ENCODE assay signal across 16 cellular contexts in the genomic region with DNA sequence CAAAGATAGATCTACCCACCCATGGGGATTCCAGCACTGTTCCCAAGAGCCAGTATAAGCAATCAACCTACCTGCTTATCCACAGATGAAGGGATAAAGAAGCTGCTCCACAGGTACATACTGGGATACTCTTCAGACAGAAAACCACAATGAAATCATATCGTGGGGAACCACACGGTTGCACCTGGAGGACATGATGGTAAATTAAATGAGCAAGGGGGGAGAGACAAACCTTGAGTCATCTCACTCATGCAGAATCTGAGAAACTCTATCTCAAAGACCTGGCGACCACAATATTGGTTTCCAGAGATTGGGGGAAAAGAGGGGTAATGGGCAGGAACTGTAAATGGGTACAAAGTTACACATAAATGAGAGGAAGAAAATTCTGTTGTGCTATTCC. TPM values are rescaled to one million over a fixed set of nuclear protein-coding genes. Genes with fewer than 3 reads are reported as not detected.
A peak's percentile ranks its signal among the peaks of the same experiment; 100 is the strongest.
DNase-seq lines count a peak whose midpoint lies in the region; ATAC-seq and FAIRE-seq lines count a peak whose summit lies in the region.
"Had no signal": no experiment of that assay in that cellular context is flagged by ENCODE, and none has a peak within 500 bp of the region (broad histone marks: within the 10 kb centered on the region; RNA-seq: fewer than 3 reads in every experiment).

No MANE protein-coding gene starts in this region.

- POLR2A ChIA-PET in CD8-positive, alpha-beta memory T cell (lab: Charles Lee), result no interaction called here

- no peaks in the 10 kb centered on the region for H3K27me3 ChIP-seq in CD4-positive, CD25-positive, alpha-beta regulatory T cell (ENCODE audit: control insufficient read depth, insufficient read depth, low read length)
- no peaks in the 10 kb centered on the region for H3K27me3 ChIP-seq in CD8-positive, alpha-beta memory T cell (ENCODE audit: insufficient read depth, low read length, poor library complexity, severe bottlenecking)
- H3K27me3 ChIP-seq: colonic mucosa, thyroid gland had no signal

- peaks cover 18% of the 10 kb centered on the region for H3K4me1 ChIP-seq in CD4-positive, CD25-positive, alpha-beta regulatory T cell (ENCODE audit: control insufficient read depth, insufficient read depth, low read length, poor library complexity, severe bottlenecking)
- H3K4me1 ChIP-seq in CD8-positive, alpha-beta memory T cell (ENCODE audit: insufficient read depth, low read length), result peaks cover 19% of the 10 kb centered on the region
- H3K4me1 ChIP-seq: colonic mucosa, thyroid gland had no signal

- no peaks in the 10 kb centered on the region for H3K27me3 Mint-ChIP-seq in CD4-positive, CD25-positive, alpha-beta regulatory T cell
- no peaks in the 10 kb centered on the region for H3K27me3 Mint-ChIP-seq in CD8-positive, alpha-beta memory T cell
- no peaks in the 10 kb centered on the region for H3K27me3 Mint-ChIP-seq in activated T-cell treated with anti-CD3 and anti-CD28 coated beads, Interleukin-2, amount 50 U/mL, for 4 hours (ENCODE audit: low read depth)
- H3K27me3 Mint-ChIP-seq in memory B cell, result no peaks in the 10 kb centered on the region

- peak overlapping the region in 3 of 4 donors; percentile 59 to 85 (median 60) for H3K4me3 Mint-ChIP-seq in CD4-positive, CD25-positive, alpha-beta regulatory T cell
- peak overlapping the region in 3 of 7 donors; percentile 14 to 45 (median 36) for H3K4me3 Mint-ChIP-seq in CD8-positive, alpha-beta memory T cell
- peak overlapping the region; percentile 7 for H3K4me3 Mint-ChIP-seq in activated T-cell treated with anti-CD3 and anti-CD28 coated beads, Interleukin-2, amount 50 U/mL, for 4 hours
- no peak overlapping the region for H3K4me3 Mint-ChIP-seq in memory B cell

- DNase-seq in CD4-positive, CD25-positive, alpha-beta regulatory T cell, result peak in 1 of 3 donors; percentile 22
- DNase-seq in CD8-positive, alpha-beta memory T cell, result no peak
- DNase-seq in activated T-cell treated with anti-CD3 and anti-CD28 coated beads, Interleukin-2, amount 50 U/mL, for 4 hours, result no peak
- no peak for DNase-seq in memory B cell (ENCODE audit: low spot score in 2 of 2)
- no peak for DNase-seq in SIG-M5 treated with dmso at 0.1 percent for 504 hours (lab: John Stamatoyannopoulos, UW; ENCODE audit: unreplicated experiment)
- DNase-seq in urothelium cell line (ENCODE audit: low spot score), result no peak
- no peak for DNase-seq in occipital lobe (lab: John Stamatoyannopoulos, UW)
- no peak for DNase-seq in HuH-7 (ENCODE audit: low spot score)
- DNase-seq: colonic mucosa, GDM1, NCI-H1436 treated with DMSO at 0.1 percent for 48 hours, thyroid gland had no signal

- peaks cover 34 to 84% (median 63%) of the 10 kb centered on the region in 4 donors for H3K4me1 Mint-ChIP-seq in CD4-positive, CD25-positive, alpha-beta regulatory T cell
- H3K4me1 Mint-ChIP-seq in CD8-positive, alpha-beta memory T cell, result peaks cover 52 to 84% (median 79%) of the 10 kb centered on the region in 3 donors
- H3K4me1 Mint-ChIP-seq in activated T-cell treated with anti-CD3 and anti-CD28 coated beads, Interleukin-2, amount 50 U/mL, for 4 hours (ENCODE audit: low read depth), result peaks cover 69% of the 10 kb centered on the region
- peaks cover 20% of the 10 kb centered on the region for H3K4me1 Mint-ChIP-seq in memory B cell

- CTCF ChIA-PET in CD8-positive, alpha-beta memory T cell (lab: Charles Lee), result no interaction called here

- FAIRE-seq in urothelium cell line (lab: Jason Lieb, UNC), result no peak
- FAIRE-seq: frontal cortex had no signal

- peak; percentile 28 to 29 for ATAC-seq in CD4-positive, CD25-positive, alpha-beta regulatory T cell (ENCODE audit: low read depth in 2 of 2)
- ATAC-seq in activated T-cell treated with anti-CD3 and anti-CD28 coated beads, Interleukin-2, amount 50 U/mL, for 4 hours, result peak; percentile 74 to 80
- no peak for ATAC-seq in memory B cell (ENCODE audit: low read depth)
- ATAC-seq: sciatic nerve had no signal

- H3K36me3 ChIP-seq in CD4-positive, CD25-positive, alpha-beta regulatory T cell (ENCODE audit: control insufficient read depth, insufficient read depth, low read length), result peaks cover 76% of the 10 kb centered on the region
- peaks cover 48% of the 10 kb centered on the region for H3K36me3 ChIP-seq in CD8-positive, alpha-beta memory T cell (ENCODE audit: insufficient read depth, low read length)

- H3K36me3 Mint-ChIP-seq in CD4-positive, CD25-positive, alpha-beta regulatory T cell, result peaks cover 87% of the 10 kb centered on the region
- peaks cover 18 to 96% (median 40%) of the 10 kb centered on the region in 3 donors for H3K36me3 Mint-ChIP-seq in CD8-positive, alpha-beta memory T cell
- peaks cover 88% of the 10 kb centered on the region for H3K36me3 Mint-ChIP-seq in activated T-cell treated with anti-CD3 and anti-CD28 coated beads, Interleukin-2, amount 50 U/mL, for 4 hours (ENCODE audit: insufficient read depth)
- H3K36me3 Mint-ChIP-seq in memory B cell, result peaks cover 69% of the 10 kb centered on the region

- peak overlapping the region; percentile 77 to 84 (median 78) for H3K27ac Mint-ChIP-seq in CD4-positive, CD25-positive, alpha-beta regulatory T cell
- H3K27ac Mint-ChIP-seq in CD8-positive, alpha-beta memory T cell, result peak overlapping the region; percentile 47 to 92 (median 88)
- H3K27ac Mint-ChIP-seq in memory B cell, result peak overlapping the region; percentile 59

- peaks cover 0 to 1% (median 0%) of the 10 kb centered on the region in 7 donors for H3K9me3 Mint-ChIP-seq in CD4-positive, CD25-positive, alpha-beta regulatory T cell
- H3K9me3 Mint-ChIP-seq in CD8-positive, alpha-beta memory T cell, result no peaks in the 10 kb centered on the region
- no peaks in the 10 kb centered on the region for H3K9me3 Mint-ChIP-seq in activated T-cell treated with anti-CD3 and anti-CD28 coated beads, Interleukin-2, amount 50 U/mL, for 4 hours
- H3K9me3 Mint-ChIP-seq in memory B cell, result no peaks in the 10 kb centered on the region

- no peaks in the 10 kb centered on the region for H3K9me3 ChIP-seq in CD4-positive, CD25-positive, alpha-beta regulatory T cell (ENCODE audit: control insufficient read depth in 2 of 2, low read length in 2 of 2)
- H3K9me3 ChIP-seq in CD8-positive, alpha-beta memory T cell (ENCODE audit: low read length), result no peaks in the 10 kb centered on the region
- H3K9me3 ChIP-seq: colonic mucosa, thyroid gland had no signal

- H3K27ac ChIP-seq in CD4-positive, CD25-positive, alpha-beta regulatory T cell (ENCODE audit: insufficient read depth, low read length, poor library complexity, severe bottlenecking), result peak overlapping the region; percentile 62
- H3K27ac ChIP-seq in CD8-positive, alpha-beta memory T cell (ENCODE audit: low read depth, low read length), result no peak overlapping the region
- H3K27ac ChIP-seq: colonic mucosa, thyroid gland had no signal

- peak overlapping the region; percentile 48 for H3K4me3 ChIP-seq in CD4-positive, CD25-positive, alpha-beta regulatory T cell (ENCODE audit: low read depth, low read length)
- H3K4me3 ChIP-seq in CD8-positive, alpha-beta memory T cell (ENCODE audit: low read length), result no peak overlapping the region
- H3K4me3 ChIP-seq: colonic mucosa, thyroid gland had no signal

RNA-seq across cellular contexts. Expression of a gene that starts 14.5 kb away (rescaled TPM):
- total RNA-seq in CD4-positive, CD25-positive, alpha-beta regulatory T cell, result 22.1 TPM
- polyA plus RNA-seq in CD4-positive, CD25-positive, alpha-beta regulatory T cell, result 10 to 100 TPM; 71.3 to 85.0 (median 83.5) TPM
- total RNA-seq in CD8-positive, alpha-beta memory T cell, result 1 to 10 TPM; 3.2 to 4.8 TPM
- 58.4 TPM for polyA plus RNA-seq in CD8-positive, alpha-beta memory T cell
- 1 to 10 TPM; 3.3 to 7.4 (median 4.1) TPM for total RNA-seq in activated T-cell treated with anti-CD3 and anti-CD28 coated beads, Interleukin-2, amount 50 U/mL, for 4 hours
- total RNA-seq in occipital lobe, result not detected
- total RNA-seq: frontal cortex had no signal

RNA-seq across cellular contexts. Expression of a gene that starts 45.6 kb away (rescaled TPM):
- total RNA-seq in CD4-positive, CD25-positive, alpha-beta regulatory T cell, result 2.0 TPM
- polyA plus RNA-seq in CD4-positive, CD25-positive, alpha-beta regulatory T cell, result under 1 TPM; 0.06 to 0.49 (median 0.27) TPM
- 1 to 10 TPM; 3.4 to 3.7 TPM for total RNA-seq in CD8-positive, alpha-beta memory T cell
- 0.35 TPM for polyA plus RNA-seq in CD8-positive, alpha-beta memory T cell
- 1 to 10 TPM; 2.3 to 3.0 (median 2.6) TPM for total RNA-seq in activated T-cell treated with anti-CD3 and anti-CD28 coated beads, Interleukin-2, amount 50 U/mL, for 4 hours
- 4.1 TPM for total RNA-seq in occipital lobe

RNA-seq across cellular contexts. Expression of a gene that starts 48.9 kb away (rescaled TPM):
- 0.89 TPM for total RNA-seq in CD4-positive, CD25-positive, alpha-beta regulatory T cell
- polyA plus RNA-seq in CD4-positive, CD25-positive, alpha-beta regulatory T cell, result 1 to 10 TPM in 2 of 4 donors, under 1 TPM in 1, not detected in 1; 0.74 to 4.5 (median 2.1) TPM
- total RNA-seq in CD8-positive, alpha-beta memory T cell, result not detected
- not detected for polyA plus RNA-seq in CD8-positive, alpha-beta memory T cell
- not detected for total RNA-seq in activated T-cell treated with anti-CD3 and anti-CD28 coated beads, Interleukin-2, amount 50 U/mL, for 4 hours
- not detected for total RNA-seq in occipital lobe
- total RNA-seq: frontal cortex, omental fat pad, RPMI7951, sciatic nerve, thyroid gland had no signal

RNA-seq across cellular contexts. Expression of a gene that starts 57.4 kb away (rescaled TPM):
- total RNA-seq in CD4-positive, CD25-positive, alpha-beta regulatory T cell, result 0.96 TPM
- 1 to 10 TPM in 1 of 4 donors, under 1 TPM in 3; 0.76 to 1.6 (median 0.85) TPM for polyA plus RNA-seq in CD4-positive, CD25-positive, alpha-beta regulatory T cell
- total RNA-seq in CD8-positive, alpha-beta memory T cell, result under 1 TPM; 0.81 to 0.93 TPM
- 0.75 TPM for polyA plus RNA-seq in CD8-positive, alpha-beta memory T cell
- under 1 TPM in 2 of 3 donors, not detected in 1; 0.11 to 0.30 TPM for total RNA-seq in activated T-cell treated with anti-CD3 and anti-CD28 coated beads, Interleukin-2, amount 50 U/mL, for 4 hours
- not detected for total RNA-seq in occipital lobe
- total RNA-seq: colonic mucosa, frontal cortex, omental fat pad, RPMI7951, thyroid gland had no signal
